8 cellular contexts compared by ENCODE assay signal in genomic region chr6:27863962-27864905, GRCh38. TPM values are rescaled to one million over a fixed set of nuclear protein-coding genes. Genes with fewer than 3 reads are reported as not detected.
DNase-seq lines count a peak whose midpoint lies in the region; TF ChIP-seq lines count a peak whose summit lies in the region.

No MANE protein-coding gene starts in this region.

- no peaks in the 10 kb centered on the region for H3K79me1 ChIP-seq in mesendoderm (ENCODE audit: low read length)

- DNase-seq in LNCaP clone FGC (ENCODE audit: low read depth): no peak
- peak; percentile 9 for DNase-seq in brain microvascular endothelial cell
- DNase-seq in mesendoderm: peak; percentile 26
- DNase-seq in GM13977 (ENCODE audit: low spot score): no peak
- DNase-seq in effector CD8-positive, alpha-beta T cell (lab: John Stamatoyannopoulos, UW): no peak
- DNase-seq in NCI-H526 (lab: John Stamatoyannopoulos, UW): no peak

- H3K36me3 ChIP-seq in BLaER1: no peaks in the 10 kb centered on the region
- H3K36me3 ChIP-seq in brain microvascular endothelial cell (replicated peaks): no peaks in the 10 kb centered on the region
- H3K36me3 ChIP-seq in mesendoderm (ENCODE audit: control insufficient read depth, insufficient read depth, low read length): no peaks in the 10 kb centered on the region
- no peaks in the 10 kb centered on the region for H3K36me3 ChIP-seq in urinary bladder (ENCODE audit: insufficient read depth)

- H3K27ac ChIP-seq in BLaER1 (peak overlapping the region; percentile 92), brain microvascular endothelial cell (peak overlapping the region; percentile 83), mesendoderm (ENCODE audit: low read depth, low read length) (no peak overlapping the region), urinary bladder (ENCODE audit: low read depth) (no peak overlapping the region)

- peaks cover 34% of the 10 kb centered on the region for H3K4me1 ChIP-seq in BLaER1
- H3K4me1 ChIP-seq in mesendoderm (ENCODE audit: control insufficient read depth, low read depth, low read length): no peaks in the 10 kb centered on the region
- no peaks in the 10 kb centered on the region for H3K4me1 ChIP-seq in urinary bladder (ENCODE audit: insufficient read depth)

- H3K9ac ChIP-seq in BLaER1 (peak overlapping the region; percentile 93), mesendoderm (ENCODE audit: low read length) (peak overlapping the region; percentile 41)

- H3K27me3 ChIP-seq in BLaER1: no peaks in the 10 kb centered on the region
- no peaks in the 10 kb centered on the region for H3K27me3 ChIP-seq in brain microvascular endothelial cell (replicated peaks)
- no peaks in the 10 kb centered on the region for H3K27me3 ChIP-seq in mesendoderm (ENCODE audit: insufficient read depth, low read length, poor library complexity)

- peak overlapping the region; percentile 58 for H3K56ac ChIP-seq in mesendoderm (ENCODE audit: low read length)

- peaks cover 6% of the 10 kb centered on the region; the same call in 1 of the 2 replicates for H4K20me1 ChIP-seq in BLaER1

- H4K8ac ChIP-seq in mesendoderm (ENCODE audit: low read depth, low read length): no peak overlapping the region

- in situ Hi-C loops in brain microvascular endothelial cell (cut with HindIII; ENCODE audit: low pct_ligation_motif_present, low sequenced_read_pairs): no loop called here
- in situ Hi-C loops in GM13977 (cut with MboI; ENCODE audit: low pct_unique_long_range_greater_than_20kb, low sequenced_read_pairs, unreplicated experiment): no loop called here

- no peak overlapping the region for H4K5ac ChIP-seq in mesendoderm (ENCODE audit: low read length)

- H2AK5ac ChIP-seq in mesendoderm (ENCODE audit: low read length): peak overlapping the region; percentile 22

- TF ChIP-seq CTCF in LNCaP clone FGC (IDR thresholded peaks at IDR 0.05; ENCODE audit: control insufficient read depth, extremely low read depth, insufficient read depth) (no peak), brain microvascular endothelial cell (IDR thresholded peaks at IDR 0.05; ENCODE audit: low read depth, low read length, missing control alignments) (no peak), GM13977 (IDR thresholded peaks at IDR 0.05; ENCODE audit: extremely low read depth, insufficient read depth, missing control alignments) (no peak)

- H2BK5ac ChIP-seq in mesendoderm (ENCODE audit: low read length): peak overlapping the region; percentile 20

- H2BK15ac ChIP-seq in mesendoderm (replicated peaks; ENCODE audit: low read depth): no peak overlapping the region

- WGBS in mesendoderm (ENCODE audit: extremely low coverage, insufficient coverage, low lambda C conversion rate): no CpG with 5 or more reads among the region's 51 CpGs
- 7% methylated on average over 51 of the region's 51 CpGs for WGBS in urinary bladder

- no peak overlapping the region for H3K18ac ChIP-seq in mesendoderm (ENCODE audit: low read length)

- H3K23ac ChIP-seq in mesendoderm (ENCODE audit: low read length): no peak overlapping the region

- no peaks in the 10 kb centered on the region for H3K79me2 ChIP-seq in mesendoderm (ENCODE audit: control insufficient read depth, insufficient read depth, low read length)

- peak overlapping the region; percentile 78 for H3K4me2 ChIP-seq in BLaER1
- no peak overlapping the region for H3K4me2 ChIP-seq in mesendoderm (ENCODE audit: low read length)

- no peak overlapping the region for H3K4ac ChIP-seq in mesendoderm (ENCODE audit: low read depth, low read length)

- peak overlapping the region; percentile 75 for H3K4me3 ChIP-seq in BLaER1
- peak overlapping the region; percentile 63 for H3K4me3 ChIP-seq in LNCaP clone FGC (ENCODE audit: low read depth, low read length)
- H3K4me3 ChIP-seq in brain microvascular endothelial cell (ENCODE audit: low read depth, low read length): peak overlapping the region; percentile 76
- peak overlapping the region; percentile 8 for H3K4me3 ChIP-seq in mesendoderm (ENCODE audit: low read length)
- peak overlapping the region; percentile 38 for H3K4me3 ChIP-seq in urinary bladder (ENCODE audit: low read depth, low read length)

- H2BK120ac ChIP-seq in mesendoderm (ENCODE audit: low read depth, low read length): no peak overlapping the region

- peaks cover 5% of the 10 kb centered on the region; the same call in 1 of the 2 replicates for H3K9me3 ChIP-seq in BLaER1

RNA-seq across cellular contexts. Expression of gene OR2B2, which starts 48.0 kb away (rescaled TPM):
- not detected for polyA plus RNA-seq in mesendoderm (2013, experiment 1 of 2)
- not detected for polyA plus RNA-seq in mesendoderm (2013, experiment 2 of 2)
- not detected for total RNA-seq in urinary bladder
- not detected for polyA plus RNA-seq in urinary bladder

Comparison
In these comparisons a context has a peak if more than half of its experiments do, and no peak if none do; other contexts are left out.
1. H3K27ac ChIP-seq: peak in BLaER1 (single experiment) and brain microvascular endothelial cell (single experiment); none in mesendoderm (single experiment) and urinary bladder (single experiment).
2. H3K4me3 ChIP-seq: peak in every context shown above with its lines; median percentile 76 in brain microvascular endothelial cell; 75 in BLaER1; 63 in LNCaP clone FGC; 38 in urinary bladder; 8 in mesendoderm.
3. DNase-seq: peak in brain microvascular endothelial cell (single experiment) and mesendoderm (single experiment); none in LNCaP clone FGC (single experiment), GM13977 (single experiment), effector CD8-positive, alpha-beta T cell (single experiment) and NCI-H526 (0 of 2).